25 cellular contexts compared by ENCODE assay signal in the genomic region with DNA sequence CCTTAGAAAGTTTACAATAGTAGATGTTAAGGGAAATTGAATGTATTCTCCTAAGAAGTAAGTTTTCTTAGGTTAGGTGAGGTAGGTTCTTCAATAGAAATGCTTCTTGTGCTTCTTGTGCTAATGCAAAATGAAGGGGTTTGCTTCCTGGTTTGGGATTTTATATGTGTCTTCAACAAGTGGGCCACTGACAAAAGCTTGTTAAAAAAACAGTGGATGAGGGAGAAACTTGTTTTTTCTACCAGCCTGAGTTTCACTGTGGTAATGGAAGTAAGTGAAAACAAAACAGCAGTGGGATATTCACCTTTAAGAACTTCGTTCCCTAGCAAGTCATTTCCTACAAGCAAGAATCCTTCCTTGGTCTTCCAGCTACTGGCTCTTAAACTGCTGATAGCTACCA.
DNase-seq lines count a peak whose midpoint lies in the region; ATAC-seq, FAIRE-seq and TF ChIP-seq lines count a peak whose summit lies in the region.
"Had no signal": no experiment of that assay in that cellular context is flagged by ENCODE, and none has a peak within 500 bp of the region (broad histone marks: within the 10 kb centered on the region; RNA-seq: fewer than 3 reads in every experiment).

No MANE protein-coding gene starts in this region.

- peaks cover 4% of the 10 kb centered on the region for H3K36me3 Mint-ChIP-seq in nephron (ENCODE audit: low read depth)
- H3K36me3 Mint-ChIP-seq in progenitor cell of endocrine pancreas (ENCODE audit: insufficient read depth), result no peaks in the 10 kb centered on the region
- H3K36me3 Mint-ChIP-seq: CD14-positive monocyte; CD4-positive, alpha-beta memory T cell; CD4-positive, CD25-positive, alpha-beta regulatory T cell; CD8-positive, alpha-beta memory T cell had no signal

- no peaks in the 10 kb centered on the region for H3K9me3 ChIP-seq in H1 (ENCODE audit: insufficient read depth in 2 of 2, low read depth in 1 of 2, low read length in 1 of 2)
- H3K9me3 ChIP-seq: BE2C, BLaER1 had no signal

- no peak for FAIRE-seq in H1 (lab: Jason Lieb, UNC)
- FAIRE-seq: GM12878, GM12892, GM18507 had no signal

- DNase-seq in H1 (ENCODE audit: low read depth in 1 of 2, low spot score in 2 of 2) (no peak), progenitor cell of endocrine pancreas (ENCODE audit: low spot score, unreplicated experiment) (no peak), NCI-H345 (lab: John Stamatoyannopoulos, UW) (no peak)
- DNase-seq: 8988T; ACHN; BE2C; C1 segment of cervical spinal cord; CD4-positive, alpha-beta memory T cell; CD4-positive, CD25-positive, alpha-beta regulatory T cell; CD8-positive, alpha-beta memory T cell; COR-L47; DMS 273 treated with DMSO at 0.1 percent for 48 hours; DMS153; DMS53; DMS79; DND-41; EL; GDM1 had no signal

- H3K79me1 ChIP-seq in H1 (ENCODE audit: low read depth, low read length), result no peaks in the 10 kb centered on the region

- H4K8ac ChIP-seq in H1 (ENCODE audit: extremely low read depth, insufficient read depth, low read length), result no peak overlapping the region

- no peak overlapping the region for H2AK5ac ChIP-seq in H1 (ENCODE audit: low read depth, low read length)

- H3K56ac ChIP-seq in H1 (replicated peaks; ENCODE audit: insufficient read length, low read depth, low read length), result no peak overlapping the region

- peaks cover 9% of the 10 kb centered on the region for H3K9me3 Mint-ChIP-seq in nephron
- H3K9me3 Mint-ChIP-seq in progenitor cell of endocrine pancreas (ENCODE audit: low read depth), result no peaks in the 10 kb centered on the region

- no peak overlapping the region for H3K23ac ChIP-seq in H1 (ENCODE audit: insufficient read length)

- no peak overlapping the region for H3K4me3 ChIP-seq in H1 (ENCODE audit: extremely low read depth in 1 of 4, insufficient read depth in 2 of 4, low read depth in 3 of 4, low read length in 4 of 4)
- H3K4me3 ChIP-seq: BLaER1, GM12878 had no signal

- H4K91ac ChIP-seq in H1 (replicated peaks; ENCODE audit: insufficient read length, low read length), result no peak overlapping the region

- CTCF ChIA-PET in H1 (lab: Charles Lee; ENCODE audit: partially characterized antibody), result no interaction called here

- peaks cover 0 to 1% (median 0%) of the 10 kb centered on the region in 4 experiments; a peak in 1 of 7 replicates for H3K27me3 ChIP-seq in H1 (replicated peaks in 1 of 4; ENCODE audit: control insufficient read depth in 3 of 4, extremely low read depth in 1 of 4, insufficient read depth in 3 of 4, low read length in 3 of 4)
- H3K27me3 ChIP-seq: BE2C, BLaER1 had no signal

- H4K5ac ChIP-seq in H1 (ENCODE audit: insufficient read length, low read depth, low read length), result no peak overlapping the region

- no peak overlapping the region for H2BK120ac ChIP-seq in H1 (replicated peaks; ENCODE audit: low read depth, low read length)

- no peak for TF ChIP-seq EP300 in H1 (IDR thresholded peaks at IDR 0.05; ENCODE audit: borderline replicate concordance in 1 of 2, low read depth in 2 of 2, low read length in 2 of 2)

- no peak overlapping the region for H3K4me2 ChIP-seq in H1 (ENCODE audit: insufficient read depth in 1 of 2, low read depth in 2 of 2, low read length in 2 of 2)
- H3K4me2 ChIP-seq: BLaER1 had no signal

- no peak overlapping the region for H2BK5ac ChIP-seq in H1 (ENCODE audit: low read depth, low read length)

- no peaks in the 10 kb centered on the region for H3K23me2 ChIP-seq in H1 (ENCODE audit: low read depth, low read length)

- no peak for ATAC-seq in GM19395 (IDR thresholded peaks at IDR 0.05; ENCODE audit: unreplicated experiment)
- ATAC-seq: GM12878 had no signal

- peak overlapping the region in 2 of 3 experiments; percentile 11 to 39 for H3K27ac Mint-ChIP-seq in nephron
- no peak overlapping the region for H3K27ac Mint-ChIP-seq in progenitor cell of endocrine pancreas
- H3K27ac Mint-ChIP-seq: CD14-positive monocyte; CD4-positive, alpha-beta memory T cell; CD4-positive, CD25-positive, alpha-beta regulatory T cell; CD8-positive, alpha-beta memory T cell had no signal

- no peak overlapping the region for H3K18ac ChIP-seq in H1 (ENCODE audit: extremely low read depth, low read length)

- TF ChIP-seq CTCF in H1 (IDR thresholded peaks at IDR 0.05; ENCODE audit: control extremely low read depth in 1 of 3, insufficient read depth in 1 of 3, low read depth in 1 of 3, low read length in 3 of 3) (no peak), nephron (IDR thresholded peaks at IDR 0.05; ENCODE audit: unreplicated experiment in 3 of 3) (no peak), progenitor cell of endocrine pancreas (IDR thresholded peaks at IDR 0.05; ENCODE audit: unreplicated experiment) (no peak)

- H3K27me3 Mint-ChIP-seq in nephron (ENCODE audit: low read depth) (no peaks in the 10 kb centered on the region), progenitor cell of endocrine pancreas (no peaks in the 10 kb centered on the region)
- H3K27me3 Mint-ChIP-seq: CD4-positive, CD25-positive, alpha-beta regulatory T cell had no signal

- H4K20me1 ChIP-seq in H1 (replicated peaks in 1 of 2; ENCODE audit: control insufficient read depth in 1 of 2, insufficient read depth in 2 of 2, low read length in 2 of 2), result no peaks in the 10 kb centered on the region
- H4K20me1 ChIP-seq: BLaER1 had no signal

- no peaks in the 10 kb centered on the region for H3K36me3 ChIP-seq in H1 (ENCODE audit: control insufficient read depth in 2 of 4, insufficient read depth in 4 of 4, low read length in 3 of 4)
- H3K36me3 ChIP-seq: BE2C, BLaER1 had no signal

- no peak overlapping the region for H3K9ac ChIP-seq in H1 (replicated peaks in 1 of 4; ENCODE audit: extremely low read depth in 1 of 4, low read depth in 3 of 4, low read length in 3 of 4)
- H3K9ac ChIP-seq: BLaER1 had no signal

- H3K4me3 Mint-ChIP-seq in nephron (no peak overlapping the region), progenitor cell of endocrine pancreas (ENCODE audit: low read depth) (no peak overlapping the region)
- H3K4me3 Mint-ChIP-seq: CD14-positive monocyte; CD4-positive, alpha-beta memory T cell; CD4-positive, CD25-positive, alpha-beta regulatory T cell; CD8-positive, alpha-beta memory T cell had no signal

- H3K4me1 ChIP-seq in H1 (replicated peaks in 1 of 4; ENCODE audit: control insufficient read depth in 3 of 4, insufficient read depth in 4 of 4, low read length in 3 of 4), result no peaks in the 10 kb centered on the region
- H3K4me1 ChIP-seq: BE2C, BLaER1 had no signal

- no peak for TF ChIP-seq RAD21 in H1 (IDR thresholded peaks at IDR 0.05 in 1 of 2, conservative IDR thresholded peaks at IDR 0.05 in 1 of 2; ENCODE audit: low read depth in 2 of 2, low read length in 2 of 2)

- 0 out of 2 replicates have a peak overlapping the region, but pooled peaks have one; percentile 50 for H2AFZ ChIP-seq in H1 (ENCODE audit: low read length)

- H2BK12ac ChIP-seq in H1 (ENCODE audit: low read depth, low read length), result no peak overlapping the region

- no peak overlapping the region for H3K27ac ChIP-seq in H1 (ENCODE audit: low read depth, low read length)
- H3K27ac ChIP-seq: BLaER1 had no signal

- no peak for TF ChIP-seq POLR2A in H1 (IDR thresholded peaks at IDR 0.05; ENCODE audit: control extremely low read depth in 1 of 2, low read depth in 2 of 2, low read length in 2 of 2)

- H3K4me1 Mint-ChIP-seq in nephron (peaks cover 6% of the 10 kb centered on the region), progenitor cell of endocrine pancreas (ENCODE audit: low read depth) (no peaks in the 10 kb centered on the region)
- H3K4me1 Mint-ChIP-seq: CD14-positive monocyte; CD4-positive, alpha-beta memory T cell; CD4-positive, CD25-positive, alpha-beta regulatory T cell; CD8-positive, alpha-beta memory T cell had no signal

- H3K79me2 ChIP-seq in H1 (ENCODE audit: control insufficient read depth in 1 of 2, insufficient read depth in 2 of 2, low read length in 2 of 2), result no peaks in the 10 kb centered on the region

- H2BK20ac ChIP-seq in H1 (ENCODE audit: low read length), result no peak overlapping the region

- no peak overlapping the region for H3K14ac ChIP-seq in H1 (ENCODE audit: insufficient read length)

- no peak overlapping the region for H2BK15ac ChIP-seq in H1 (ENCODE audit: low read length)

- H3K4ac ChIP-seq in H1 (replicated peaks; ENCODE audit: insufficient read length, low read depth, low read length), result no peak overlapping the region

- 93% methylated on average over 1 of the region's 1 CpG; no CpG with 5 or more reads in 1 of the 2 experiments for WGBS in H1 (ENCODE audit: extremely low coverage in 1 of 2, insufficient coverage in 1 of 2, insufficient read length in 1 of 2, insufficient replicate concordance in 2 of 2, low coverage in 1 of 2, low lambda C conversion rate in 2 of 2, missing lambda C conversion rate in 1 of 2), 2 experiments

- POLR2A ChIA-PET in H1 (lab: Charles Lee; ENCODE audit: partially characterized antibody), result no interaction called here

TF ChIP-seq in H1, 55 proteins besides CTCF, POLR2A, EP300 and RAD21 (continues in another document):
- TF ChIP-seq JUN (IDR thresholded peaks at IDR 0.05; ENCODE audit: low read depth, low read length) (no peak), SP1 (IDR thresholded peaks at IDR 0.05; ENCODE audit: low read depth, low read length) (no peak), SAP30 (IDR thresholded peaks at IDR 0.05; ENCODE audit: insufficient read depth, insufficient replicate concordance, low read length) (no peak), RXRA (IDR thresholded peaks at IDR 0.05; ENCODE audit: insufficient read depth, low read depth, low read length) (no peak), HDAC6 (IDR thresholded peaks at IDR 0.05; ENCODE audit: low read depth, low read length) (no peak)
- TF ChIP-seq, protein P1, sequence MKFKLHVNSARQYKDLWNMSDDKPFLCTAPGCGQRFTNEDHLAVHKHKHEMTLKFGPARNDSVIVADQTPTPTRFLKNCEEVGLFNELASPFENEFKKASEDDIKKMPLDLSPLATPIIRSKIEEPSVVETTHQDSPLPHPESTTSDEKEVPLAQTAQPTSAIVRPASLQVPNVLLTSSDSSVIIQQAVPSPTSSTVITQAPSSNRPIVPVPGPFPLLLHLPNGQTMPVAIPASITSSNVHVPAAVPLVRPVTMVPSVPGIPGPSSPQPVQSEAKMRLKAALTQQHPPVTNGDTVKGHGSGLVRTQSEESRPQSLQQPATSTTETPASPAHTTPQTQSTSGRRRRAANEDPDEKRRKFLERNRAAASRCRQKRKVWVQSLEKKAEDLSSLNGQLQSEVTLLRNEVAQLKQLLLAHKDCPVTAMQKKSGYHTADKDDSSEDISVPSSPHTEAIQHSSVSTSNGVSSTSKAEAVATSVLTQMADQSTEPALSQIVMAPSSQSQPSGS (IDR thresholded peaks at IDR 0.05; ENCODE audit: low read length), result no peak
